Comparison of ENCODE assay signal across 14 cellular contexts in the genomic region with DNA sequence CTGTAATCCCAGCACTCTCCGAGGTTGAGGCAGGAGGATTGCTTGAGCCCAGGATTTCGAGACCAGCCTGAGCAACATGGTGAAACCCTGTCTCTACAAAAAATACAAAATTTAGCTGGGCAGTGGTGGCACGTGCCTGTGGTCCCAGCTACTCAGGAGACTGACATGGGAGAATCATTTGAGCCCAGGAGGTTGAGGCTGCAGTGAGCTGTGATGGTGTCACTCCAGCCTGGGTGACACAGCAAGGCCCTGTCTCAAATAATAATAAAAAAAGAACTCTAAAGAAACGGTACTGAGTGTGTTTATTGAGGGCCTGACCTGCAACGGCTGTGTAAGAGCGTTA.
"Had no signal": no experiment of that assay in that cellular context is flagged by ENCODE, and none has a peak within 500 bp of the region (broad histone marks: within the 10 kb centered on the region; RNA-seq: fewer than 3 reads in every experiment).

No MANE protein-coding gene starts in this region.

- ATAC-seq: activated CD4-positive, alpha-beta T cell treated with anti-CD3 and anti-CD28 coated beads for 36 hours; foreskin keratinocyte; T-helper 17 cell had no signal

- H3K9ac ChIP-seq: neural progenitor cell, parathyroid adenoma had no signal

- H3K4me1 ChIP-seq: colonic mucosa, foreskin keratinocyte, neural progenitor cell, parathyroid adenoma, tibial artery had no signal

- H3K4me2 ChIP-seq: neural progenitor cell had no signal

- H3K9me3 Mint-ChIP-seq: activated CD4-positive, alpha-beta memory T cell treated with anti-CD3 and anti-CD28 coated beads for 36 hours; activated naive CD4-positive, alpha-beta T cell treated with anti-CD3 and anti-CD28 coated beads, Interleukin-2, amount 10 ng/mL, durations not matched to agents 7 days and 5 days; activated T-cell treated with anti-CD3 and anti-CD28 coated beads, Interleukin-2, amount 50 U/mL, for 24 hours; neural progenitor cell; stimulated activated naive B cell treated with anti-CD40 and anti-IgM and Interleukin-4, amounts not matched to agents 10 μg/mL and 1 μg/mL and 100 μg/mL, for 72 hours had no signal

- H3K79me2 ChIP-seq: parathyroid adenoma had no signal

- H3K27ac ChIP-seq: colonic mucosa, foreskin keratinocyte, neural progenitor cell, parathyroid adenoma, tibial artery had no signal

- H3K4me3 Mint-ChIP-seq: activated CD4-positive, alpha-beta memory T cell treated with anti-CD3 and anti-CD28 coated beads for 36 hours; activated CD4-positive, alpha-beta T cell treated with anti-CD3 and anti-CD28 coated beads for 36 hours; activated naive CD4-positive, alpha-beta T cell treated with anti-CD3 and anti-CD28 coated beads, Interleukin-2, amount 10 ng/mL, durations not matched to agents 7 days and 5 days; activated T-cell treated with anti-CD3 and anti-CD28 coated beads, Interleukin-2, amount 50 U/mL, for 24 hours; neural progenitor cell; T-helper 17 cell had no signal

- H3K27ac Mint-ChIP-seq: activated CD4-positive, alpha-beta memory T cell treated with anti-CD3 and anti-CD28 coated beads for 36 hours; activated CD4-positive, alpha-beta T cell treated with anti-CD3 and anti-CD28 coated beads for 36 hours; activated naive CD4-positive, alpha-beta T cell treated with anti-CD3 and anti-CD28 coated beads, Interleukin-2, amount 10 ng/mL, durations not matched to agents 7 days and 5 days; activated T-cell treated with anti-CD3 and anti-CD28 coated beads, Interleukin-2, amount 50 U/mL, for 24 hours; neural progenitor cell; stimulated activated naive B cell treated with anti-CD40 and anti-IgM and Interleukin-4, amounts not matched to agents 10 μg/mL and 1 μg/mL and 100 μg/mL, for 72 hours; T-helper 17 cell had no signal

- H3K36me3 ChIP-seq: colonic mucosa had no signal

- H3K4me3 ChIP-seq: colonic mucosa, neural progenitor cell, tibial artery had no signal

- H2AFZ ChIP-seq: neural progenitor cell, parathyroid adenoma had no signal

- H3K4me1 Mint-ChIP-seq: activated naive CD4-positive, alpha-beta T cell treated with anti-CD3 and anti-CD28 coated beads, Interleukin-2, amount 10 ng/mL, durations not matched to agents 7 days and 5 days had no signal

- DNase-seq: activated CD4-positive, alpha-beta memory T cell treated with anti-CD3 and anti-CD28 coated beads for 36 hours; activated CD4-positive, alpha-beta T cell treated with anti-CD3 and anti-CD28 coated beads for 36 hours; activated naive CD4-positive, alpha-beta T cell treated with anti-CD3 and anti-CD28 coated beads, Interleukin-2, amount 10 ng/mL, durations not matched to agents 7 days and 5 days; activated T-cell treated with anti-CD3 and anti-CD28 coated beads, Interleukin-2, amount 50 U/mL, for 24 hours; effector CD4-positive, alpha-beta T cell; foreskin keratinocyte; kidney glomerular epithelial cell; stimulated activated CD4-positive, alpha-beta T cell treated with anti-CD3 and anti-CD28 coated beads, Interleukin-4, amount 100 ng/mL, for 1 hour; stimulated activated naive B cell treated with anti-CD40 and anti-IgM and Interleukin-4, amounts not matched to agents 10 μg/mL and 1 μg/mL and 100 μg/mL, for 72 hours; T-helper 17 cell; tibial artery had no signal

- H3K9me3 ChIP-seq: colonic mucosa, tibial artery had no signal

- H3K27me3 ChIP-seq: colonic mucosa, foreskin keratinocyte, neural progenitor cell, tibial artery had no signal

- H3K27me3 Mint-ChIP-seq: activated CD4-positive, alpha-beta memory T cell treated with anti-CD3 and anti-CD28 coated beads for 36 hours; activated CD4-positive, alpha-beta T cell treated with anti-CD3 and anti-CD28 coated beads for 36 hours; activated naive CD4-positive, alpha-beta T cell treated with anti-CD3 and anti-CD28 coated beads, Interleukin-2, amount 10 ng/mL, durations not matched to agents 7 days and 5 days; activated T-cell treated with anti-CD3 and anti-CD28 coated beads, Interleukin-2, amount 50 U/mL, for 24 hours; stimulated activated naive B cell treated with anti-CD40 and anti-IgM and Interleukin-4, amounts not matched to agents 10 μg/mL and 1 μg/mL and 100 μg/mL, for 72 hours; T-helper 17 cell had no signal
